ENCODE assay signal across 8 cellular contexts in the genomic region with DNA sequence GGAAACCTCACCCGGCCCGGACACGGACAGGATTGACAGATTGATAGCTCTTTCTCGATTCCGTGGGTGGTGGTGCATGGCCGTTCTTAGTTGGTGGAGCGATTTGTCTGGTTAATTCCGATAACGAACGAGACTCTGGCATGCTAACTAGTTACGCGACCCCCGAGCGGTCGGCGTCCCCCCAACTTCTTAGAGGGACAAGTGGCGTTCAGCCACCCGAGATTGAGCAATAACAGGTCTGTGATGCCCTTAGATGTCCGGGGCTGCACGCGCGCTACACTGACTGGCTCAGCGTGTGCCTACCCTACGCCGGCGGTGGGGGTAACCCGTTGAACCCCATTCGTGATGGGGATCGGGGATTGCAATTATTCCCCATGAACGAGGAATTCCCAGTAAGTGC.
DNase-seq lines count a peak whose midpoint lies in the region; ATAC-seq and TF ChIP-seq lines count a peak whose summit lies in the region.
"Not testable (repeated sequence)": the region's sequence is repeated elsewhere in the genome, so short reads cannot be mapped to it uniquely, and the experiment has no call there.

No MANE protein-coding gene starts in this region.

- not testable (repeated sequence) for TF ChIP-seq CTCF in HFF-Myc (IDR thresholded peaks at IDR 0.05; ENCODE audit: low read depth, low read length, missing control alignments); endothelial cell (IDR thresholded peaks at IDR 0.05; ENCODE audit: unreplicated experiment)

- not testable (repeated sequence) for H3K27me3 Mint-ChIP-seq in activated CD4-positive, alpha-beta T cell treated with anti-CD3 and anti-CD28 coated beads, Interleukin-2, amount 10 ng/mL, durations not matched to agents 7 days and 5 days; endothelial cell (ENCODE audit: unreplicated experiment); naive thymus-derived CD8-positive, alpha-beta T cell

- H3K4me1 Mint-ChIP-seq in activated CD4-positive, alpha-beta T cell treated with anti-CD3 and anti-CD28 coated beads, Interleukin-2, amount 10 ng/mL, durations not matched to agents 7 days and 5 days; endothelial cell (ENCODE audit: unreplicated experiment); naive thymus-derived CD8-positive, alpha-beta T cell: not testable (repeated sequence)

- DNase-seq in HFF-Myc (ENCODE audit: extremely low read depth, low read depth): peak; percentile 0
- DNase-seq in activated CD4-positive, alpha-beta T cell treated with anti-CD3 and anti-CD28 coated beads, Interleukin-2, amount 10 ng/mL, durations not matched to agents 7 days and 5 days: peak; percentile 4
- peak; percentile 1 for DNase-seq in activated T-cell treated with anti-CD3 and anti-CD28 coated beads for 4 hours
- DNase-seq in activated gamma-delta T cell treated with Interleukin-2 at 50 U/mL for 16 hours: peak; percentile 4
- DNase-seq in endothelial cell (ENCODE audit: low spot score): peak; percentile 22
- DNase-seq in naive thymus-derived CD8-positive, alpha-beta T cell: peak in 9 of 10 donors; percentile 0 to 46 (median 23)
- DNase-seq in stimulated activated CD4-positive, alpha-beta T cell treated with anti-CD3 and anti-CD28 coated beads, Interleukin-1b, Interleukin-23, amount 100 ng/mL, for 48 hours: peak; percentile 1
- peak; percentile 35 for DNase-seq in ureter (ENCODE audit: low spot score)

- H3K27ac Mint-ChIP-seq in activated CD4-positive, alpha-beta T cell treated with anti-CD3 and anti-CD28 coated beads, Interleukin-2, amount 10 ng/mL, durations not matched to agents 7 days and 5 days; endothelial cell (ENCODE audit: unreplicated experiment): not testable (repeated sequence)
- peak overlapping the region in 1 of 10 donors; percentile 77 for H3K27ac Mint-ChIP-seq in naive thymus-derived CD8-positive, alpha-beta T cell

- H3K36me3 Mint-ChIP-seq in activated CD4-positive, alpha-beta T cell treated with anti-CD3 and anti-CD28 coated beads, Interleukin-2, amount 10 ng/mL, durations not matched to agents 7 days and 5 days (ENCODE audit: low read depth); endothelial cell (ENCODE audit: low read depth, unreplicated experiment); naive thymus-derived CD8-positive, alpha-beta T cell: not testable (repeated sequence)

- H3K9me3 Mint-ChIP-seq in activated CD4-positive, alpha-beta T cell treated with anti-CD3 and anti-CD28 coated beads, Interleukin-2, amount 10 ng/mL, durations not matched to agents 7 days and 5 days; endothelial cell (ENCODE audit: unreplicated experiment); naive thymus-derived CD8-positive, alpha-beta T cell: not testable (repeated sequence)

- ATAC-seq in naive thymus-derived CD8-positive, alpha-beta T cell: not testable (repeated sequence)

- CTCF ChIA-PET in activated CD4-positive, alpha-beta T cell treated with anti-CD3 and anti-CD28 coated beads, Interleukin-2, amount 10 ng/mL, durations not matched to agents 7 days and 5 days (lab: Charles Lee): not testable (repeated sequence)

- POLR2A ChIA-PET in activated CD4-positive, alpha-beta T cell treated with anti-CD3 and anti-CD28 coated beads, Interleukin-2, amount 10 ng/mL, durations not matched to agents 7 days and 5 days (lab: Charles Lee); naive thymus-derived CD8-positive, alpha-beta T cell (lab: Charles Lee): not testable (repeated sequence)

- H3K4me3 ChIP-seq in HFF-Myc (replicated peaks; ENCODE audit: low read depth, low read length): not testable (repeated sequence)

- not testable (repeated sequence) for H3K4me3 Mint-ChIP-seq in activated CD4-positive, alpha-beta T cell treated with anti-CD3 and anti-CD28 coated beads, Interleukin-2, amount 10 ng/mL, durations not matched to agents 7 days and 5 days; endothelial cell (ENCODE audit: unreplicated experiment); naive thymus-derived CD8-positive, alpha-beta T cell
